20 cellular contexts compared by ENCODE assay signal in the genomic region with DNA sequence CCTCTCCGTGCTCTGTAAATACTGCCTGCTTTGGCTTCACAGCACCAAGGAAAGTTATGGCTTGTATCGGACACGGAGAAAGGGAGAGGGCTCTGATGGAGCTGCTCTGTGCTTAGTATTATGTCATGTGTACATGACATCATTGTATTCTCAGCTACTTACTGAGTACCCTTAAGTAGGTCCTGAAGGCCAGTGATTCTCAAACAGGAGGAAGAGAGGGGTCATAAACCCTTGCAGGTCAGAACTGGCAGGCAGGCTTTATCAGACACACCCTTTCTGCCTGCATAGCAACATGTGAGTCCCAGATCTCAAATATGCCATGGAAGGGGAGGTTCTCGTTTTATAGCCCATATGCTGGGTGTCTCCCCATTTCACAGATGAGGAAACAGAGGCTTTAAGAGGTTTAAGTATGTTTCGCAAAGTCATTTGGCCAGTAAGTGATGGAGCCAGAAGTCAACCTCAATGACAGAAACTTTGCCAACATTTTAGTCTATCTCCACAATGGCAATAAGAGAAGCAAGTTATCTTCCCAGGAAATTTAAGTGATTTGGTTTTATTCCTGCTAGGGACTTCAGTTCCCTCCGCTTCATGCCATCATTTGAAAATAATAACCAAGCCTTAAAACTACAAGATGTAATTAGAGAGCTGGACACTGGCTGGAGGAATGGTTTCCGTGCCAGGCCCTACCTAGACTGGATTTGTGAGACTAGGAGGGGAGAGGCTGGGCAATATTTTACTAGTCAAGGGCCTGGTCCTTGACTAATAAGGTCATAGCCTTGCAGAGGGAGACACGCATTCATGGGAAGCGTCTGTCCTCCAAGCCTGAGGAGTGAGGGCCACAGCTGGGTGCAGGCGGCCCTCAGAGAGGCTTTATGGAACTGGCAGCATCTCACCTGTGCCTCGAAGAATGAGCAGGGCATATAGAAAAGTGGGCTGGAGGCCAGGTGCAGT.
"Had no signal": no experiment of that assay in that cellular context is flagged by ENCODE, and none has a peak within 500 bp of the region (broad histone marks: within the 10 kb centered on the region; RNA-seq: fewer than 3 reads in every experiment).

No MANE protein-coding gene starts in this region.

- H3K4me3 ChIP-seq: neural progenitor cell, pancreas, prostate gland, right atrium auricular region, smooth muscle cell, suprapubic skin, thyroid gland, uterus had no signal

- DNase-seq: effector memory CD4-positive, alpha-beta T cell; foreskin keratinocyte; kidney; left cardiac atrium; mammary epithelial cell; naive thymus-derived CD8-positive, alpha-beta T cell; nucleus accumbens; pancreas; stimulated activated CD4-positive, alpha-beta T cell treated with anti-CD3 and anti-CD28 coated beads, Interleukin-4, amount 100 ng/mL, for 1 hour; stimulated activated CD8-positive, alpha-beta memory T cell treated with anti-CD3 and anti-CD28 coated beads, Interleukin-4, amount 100 ng/mL, for 48 hours; stimulated activated naive CD8-positive, alpha-beta T cell treated with anti-CD3 and anti-CD28 coated beads, Interleukin-15, Interleukin-2, amounts not matched to agents 100 U/mL and 50 U/mL, for 24 hours; uterus had no signal

- H3K9me3 ChIP-seq: pancreas, prostate gland, suprapubic skin, thyroid gland, uterus had no signal

- H3K27ac ChIP-seq: foreskin keratinocyte, neural progenitor cell, pancreas, right atrium auricular region, suprapubic skin, thyroid gland, uterus had no signal

- H3K27me3 Mint-ChIP-seq: naive thymus-derived CD8-positive, alpha-beta T cell; type B pancreatic cell had no signal

- H3K4me1 ChIP-seq: neural progenitor cell, pancreas, uterus had no signal

- H3K27ac Mint-ChIP-seq: stimulated activated effector memory CD8-positive, alpha-beta T cell treated with anti-CD3 and anti-CD28 coated beads, Interleukin-12 subunit alpha, Interleukin-12 subunit beta, amount 100 ng/mL, for 72 hours; type B pancreatic cell had no signal

- H3K4me3 Mint-ChIP-seq: naive thymus-derived CD8-positive, alpha-beta T cell; neural progenitor cell; stimulated activated effector memory CD8-positive, alpha-beta T cell treated with anti-CD3 and anti-CD28 coated beads, Interleukin-12 subunit alpha, Interleukin-12 subunit beta, amount 100 ng/mL, for 72 hours; type B pancreatic cell had no signal

- H3K36me3 ChIP-seq: neural progenitor cell, pancreas, prostate gland, right atrium auricular region, suprapubic skin, thyroid gland, uterus had no signal

- H3K36me3 Mint-ChIP-seq: stimulated activated effector memory CD8-positive, alpha-beta T cell treated with anti-CD3 and anti-CD28 coated beads, Interleukin-12 subunit alpha, Interleukin-12 subunit beta, amount 100 ng/mL, for 72 hours had no signal

- H3K4me2 ChIP-seq: neural progenitor cell, smooth muscle cell had no signal

- H3K27me3 ChIP-seq: foreskin keratinocyte, neural progenitor cell, pancreas, right atrium auricular region, suprapubic skin, thyroid gland, uterus had no signal

- H2AFZ ChIP-seq: neural progenitor cell had no signal

- ATAC-seq: foreskin keratinocyte; naive thymus-derived CD8-positive, alpha-beta T cell; pancreas; stimulated activated effector memory CD8-positive, alpha-beta T cell treated with anti-CD3 and anti-CD28 coated beads, Interleukin-12 subunit alpha, Interleukin-12 subunit beta, amount 100 ng/mL, for 72 hours; stimulated activated naive CD8-positive, alpha-beta T cell treated with anti-CD3 and anti-CD28 coated beads, Interleukin-15, Interleukin-2, amounts not matched to agents 100 U/mL and 50 U/mL, for 24 hours had no signal
